ENCODE assay signal across 16 cellular contexts in the genomic region with DNA sequence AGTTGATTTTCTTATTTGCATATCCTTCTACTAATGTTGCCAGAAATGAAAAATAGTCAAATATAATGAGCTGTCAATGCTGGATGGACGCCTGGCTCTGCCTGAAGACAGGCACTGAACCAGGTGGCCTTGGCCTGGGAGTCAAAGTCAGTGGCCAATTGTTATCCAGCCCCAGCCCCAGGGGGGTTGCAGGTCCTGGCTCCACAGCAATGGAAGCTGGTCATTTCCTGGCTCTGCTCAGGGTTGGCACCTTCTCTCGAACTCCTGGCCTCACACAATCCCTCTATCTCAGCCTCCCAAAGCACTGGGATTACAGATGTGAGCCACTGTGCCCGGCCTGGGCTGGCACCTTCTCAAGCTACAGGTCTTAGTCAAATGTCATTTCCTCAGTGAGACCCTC.
"Had no signal": no experiment of that assay in that cellular context is flagged by ENCODE, and none has a peak within 500 bp of the region (broad histone marks: within the 10 kb centered on the region; RNA-seq: fewer than 3 reads in every experiment).

No MANE protein-coding gene starts in this region.

- H3K4me3 ChIP-seq: lower lobe of right lung, psoas muscle, sigmoid colon, thoracic aorta had no signal

- H3K27ac Mint-ChIP-seq: activated CD8-positive, alpha-beta T cell treated with anti-CD3 and anti-CD28 coated beads, Interleukin-2, amount 10 ng/mL, durations not matched to agents 7 days and 5 days; activated naive CD4-positive, alpha-beta T cell treated with anti-CD3 and anti-CD28 coated beads, Interleukin-2, amount 10 ng/mL, durations not matched to agents 7 days and 5 days; activated T-helper 17 cell treated with anti-CD3 and anti-CD28 coated beads, Interleukin-2, amount 50 U/mL, for 72 hours; endodermal cell; natural killer cell; stimulated activated naive CD8-positive, alpha-beta T cell treated with anti-CD3 and anti-CD28 coated beads, Interleukin-15, amount 100 ng/mL, for 72 hours; T-helper 1 cell treated with Interleukin-12 subunit alpha and Interleukin-12 subunit beta and Interleukin-4 antibody, amounts not matched to agents 30 μg/mL and 1 μg/mL, for 36 hours; WTC11 had no signal

- H3K36me3 Mint-ChIP-seq: activated naive CD4-positive, alpha-beta T cell treated with anti-CD3 and anti-CD28 coated beads, Interleukin-2, amount 10 ng/mL, durations not matched to agents 7 days and 5 days; natural killer cell; WTC11 had no signal

- H3K36me3 ChIP-seq: lower lobe of right lung, sigmoid colon, thoracic aorta had no signal

- H3K9me3 Mint-ChIP-seq: activated naive CD4-positive, alpha-beta T cell treated with anti-CD3 and anti-CD28 coated beads, Interleukin-2, amount 10 ng/mL, durations not matched to agents 7 days and 5 days; activated T-helper 17 cell treated with anti-CD3 and anti-CD28 coated beads, Interleukin-2, amount 50 U/mL, for 72 hours; endodermal cell; natural killer cell; stimulated activated naive CD8-positive, alpha-beta T cell treated with anti-CD3 and anti-CD28 coated beads, Interleukin-15, amount 100 ng/mL, for 72 hours; T-helper 1 cell treated with Interleukin-12 subunit alpha and Interleukin-12 subunit beta and Interleukin-4 antibody, amounts not matched to agents 30 μg/mL and 1 μg/mL, for 36 hours; WTC11 had no signal

- H3K27ac ChIP-seq: lower lobe of right lung, psoas muscle, sigmoid colon, thoracic aorta had no signal

- H3K4me3 Mint-ChIP-seq: activated CD8-positive, alpha-beta T cell treated with anti-CD3 and anti-CD28 coated beads, Interleukin-2, amount 10 ng/mL, durations not matched to agents 7 days and 5 days; activated naive CD4-positive, alpha-beta T cell treated with anti-CD3 and anti-CD28 coated beads, Interleukin-2, amount 10 ng/mL, durations not matched to agents 7 days and 5 days; activated T-helper 17 cell treated with anti-CD3 and anti-CD28 coated beads, Interleukin-2, amount 50 U/mL, for 72 hours; endodermal cell; natural killer cell; stimulated activated naive CD8-positive, alpha-beta T cell treated with anti-CD3 and anti-CD28 coated beads, Interleukin-15, amount 100 ng/mL, for 72 hours; T-helper 1 cell treated with Interleukin-12 subunit alpha and Interleukin-12 subunit beta and Interleukin-4 antibody, amounts not matched to agents 30 μg/mL and 1 μg/mL, for 36 hours; WTC11 had no signal

- H3K4me1 Mint-ChIP-seq: activated naive CD4-positive, alpha-beta T cell treated with anti-CD3 and anti-CD28 coated beads, Interleukin-2, amount 10 ng/mL, durations not matched to agents 7 days and 5 days; activated T-helper 17 cell treated with anti-CD3 and anti-CD28 coated beads, Interleukin-2, amount 50 U/mL, for 72 hours; natural killer cell; stimulated activated naive CD8-positive, alpha-beta T cell treated with anti-CD3 and anti-CD28 coated beads, Interleukin-15, amount 100 ng/mL, for 72 hours had no signal

- H3K4me1 ChIP-seq: lower lobe of right lung, psoas muscle, sigmoid colon had no signal

- H3K27me3 ChIP-seq: sigmoid colon had no signal

- H3K9me3 ChIP-seq: lower lobe of right lung, psoas muscle, sigmoid colon, thoracic aorta had no signal

- DNase-seq: activated CD4-positive, alpha-beta T cell treated with anti-CD3 and anti-CD28 coated beads for 48 hours; activated CD8-positive, alpha-beta T cell treated with anti-CD3 and anti-CD28 coated beads, Interleukin-2, amount 10 ng/mL, durations not matched to agents 7 days and 5 days; activated naive CD4-positive, alpha-beta T cell treated with anti-CD3 and anti-CD28 coated beads, Interleukin-2, amount 10 ng/mL, durations not matched to agents 7 days and 5 days; endodermal cell; erythroblast; hypothalamus; lower lobe of right lung; natural killer cell; psoas muscle; sigmoid colon; stimulated activated CD4-positive, alpha-beta T cell treated with anti-CD3 and anti-CD28 coated beads, Interleukin-4, amount 100 ng/mL, for 1 hour; stimulated activated naive CD8-positive, alpha-beta T cell treated with anti-CD3 and anti-CD28 coated beads, Interleukin-15, amount 100 ng/mL, for 72 hours had no signal
